In genomic region chr16:51146256-51146924, GRCh38 we compare ENCODE assay signal across 1 cellular context.
TF ChIP-seq lines count a peak whose summit lies in the region.

No MANE protein-coding gene starts in this region.

TF ChIP-seq in HepG2, 621 proteins besides CTCF, POLR2A, EP300 and RAD21 (continues in another document):
- TF ChIP-seq ZNF318 (CRISPR knock-in tag; IDR thresholded peaks at IDR 0.05), result no peak
- TF ChIP-seq ZNF605 (CRISPR knock-in tag; IDR thresholded peaks at IDR 0.05), result no peak
- TF ChIP-seq NCOA2 (CRISPR knock-in tag; IDR thresholded peaks at IDR 0.05), result no peak
- TF ChIP-seq ZNF362 (CRISPR knock-in tag; IDR thresholded peaks at IDR 0.05; ENCODE audit: borderline replicate concordance), result no peak
- no peak for TF ChIP-seq ZNF816 (CRISPR knock-in tag; IDR thresholded peaks at IDR 0.05; ENCODE audit: borderline replicate concordance)
- no peak for TF ChIP-seq GPN1 (CRISPR knock-in tag; IDR thresholded peaks at IDR 0.05; ENCODE audit: borderline replicate concordance)
- no peak for TF ChIP-seq LCORL (IDR thresholded peaks at IDR 0.05)
- TF ChIP-seq LCORL (CRISPR knock-in tag; IDR thresholded peaks at IDR 0.05), result 0 out of 2 replicates have a peak, but pooled peaks have one; percentile 18
- TF ChIP-seq FOXA3 (CRISPR knock-in tag; IDR thresholded peaks at IDR 0.05), result no peak
- no peak for TF ChIP-seq TAF1 (CRISPR knock-in tag; IDR thresholded peaks at IDR 0.05)
- no peak for TF ChIP-seq EZH2 (conservative IDR thresholded peaks at IDR 0.05; ENCODE audit: low read depth, low read length)
- TF ChIP-seq ZNF766 (CRISPR knock-in tag; IDR thresholded peaks at IDR 0.05; ENCODE audit: borderline replicate concordance), result no peak
- TF ChIP-seq RBFOX2 (IDR thresholded peaks at IDR 0.05; ENCODE audit: low read depth, low read length), result peak; percentile 41
- peak; percentile 41 for TF ChIP-seq RBM22 (optimal IDR thresholded peaks at IDR 0.05; ENCODE audit: low read length)
- 0 out of 2 replicates have a peak, but pooled peaks have one; percentile 30 for TF ChIP-seq ESRRA (CRISPR knock-in tag; IDR thresholded peaks at IDR 0.05; ENCODE audit: low read depth)
- TF ChIP-seq E2F5 (CRISPR knock-in tag; conservative IDR thresholded peaks at IDR 0.05), result no peak
- peak; percentile 34; the same call in 1 of the 2 replicates for TF ChIP-seq SMC3 (IDR thresholded peaks at IDR 0.05; ENCODE audit: low read length)
- no peak for TF ChIP-seq MIER3 (CRISPR knock-in tag; IDR thresholded peaks at IDR 0.05; ENCODE audit: borderline replicate concordance)
- no peak for TF ChIP-seq FOXJ3 (CRISPR knock-in tag; IDR thresholded peaks at IDR 0.05; ENCODE audit: borderline replicate concordance)
- no peak for TF ChIP-seq PBX3 (CRISPR knock-in tag; IDR thresholded peaks at IDR 0.05; ENCODE audit: borderline replicate concordance)
- no peak for TF ChIP-seq RFXAP (CRISPR knock-in tag; IDR thresholded peaks at IDR 0.05; ENCODE audit: borderline replicate concordance)
- TF ChIP-seq ZNF326 (CRISPR knock-in tag; IDR thresholded peaks at IDR 0.05; ENCODE audit: borderline replicate concordance), result no peak
- no peak for TF ChIP-seq ZFY (CRISPR knock-in tag; IDR thresholded peaks at IDR 0.05)
- no peak for TF ChIP-seq ZNF484 (CRISPR knock-in tag; IDR thresholded peaks at IDR 0.05; ENCODE audit: borderline replicate concordance, low read depth)
- TF ChIP-seq ZBTB8A (CRISPR knock-in tag; IDR thresholded peaks at IDR 0.05; ENCODE audit: borderline replicate concordance, low read depth), result no peak
- no peak for TF ChIP-seq XBP1 (CRISPR knock-in tag; IDR thresholded peaks at IDR 0.05)
- no peak for TF ChIP-seq MYNN (CRISPR knock-in tag; IDR thresholded peaks at IDR 0.05; ENCODE audit: low read depth)
- TF ChIP-seq BCLAF1 (IDR thresholded peaks at IDR 0.05), result no peak
- TF ChIP-seq HOXA3 (CRISPR knock-in tag; IDR thresholded peaks at IDR 0.05), result 0 out of 2 replicates have a peak, but pooled peaks have one; percentile 15
- no peak for TF ChIP-seq ZNF577 (CRISPR knock-in tag; IDR thresholded peaks at IDR 0.05; ENCODE audit: borderline replicate concordance, low read depth)
- no peak for TF ChIP-seq SKIL (CRISPR knock-in tag; IDR thresholded peaks at IDR 0.05; ENCODE audit: borderline replicate concordance)
- TF ChIP-seq POLR2AphosphoS5 (IDR thresholded peaks at IDR 0.05; ENCODE audit: low read depth, low read length), result no peak
- TF ChIP-seq ZNF232 (CRISPR knock-in tag; IDR thresholded peaks at IDR 0.05; ENCODE audit: borderline replicate concordance), result no peak
- TF ChIP-seq ZNF432 (CRISPR knock-in tag; IDR thresholded peaks at IDR 0.05; ENCODE audit: borderline replicate concordance), result no peak
- TF ChIP-seq PHF8 (CRISPR knock-in tag; IDR thresholded peaks at IDR 0.05), result no peak
- TF ChIP-seq ZNF891 (CRISPR knock-in tag; IDR thresholded peaks at IDR 0.05), result no peak
- no peak for TF ChIP-seq AHDC1 (CRISPR knock-in tag; IDR thresholded peaks at IDR 0.05; ENCODE audit: borderline replicate concordance)
- no peak for TF ChIP-seq ZNF383 (CRISPR knock-in tag; IDR thresholded peaks at IDR 0.05; ENCODE audit: borderline replicate concordance)
